10 cellular contexts compared by ENCODE assay signal in genomic region chr2:47075361-47076125, GRCh38.
DNase-seq lines count a peak whose midpoint lies in the region; ATAC-seq, FAIRE-seq and TF ChIP-seq lines count a peak whose summit lies in the region.
"Had no signal": no experiment of that assay in that cellular context is flagged by ENCODE, and none has a peak within 500 bp of the region (broad histone marks: within the 10 kb centered on the region; RNA-seq: fewer than 3 reads in every experiment).

No MANE protein-coding gene starts in this region.

- no peak overlapping the region for H3K4me3 Mint-ChIP-seq in central memory CD8-positive, alpha-beta T cell

- DNase-seq in HepG2 (ENCODE audit: low spot score) (no peak), right lobe of liver (no peak), vagina (ENCODE audit: extremely low spot score in 2 of 2) (no peak), putamen (ENCODE audit: low spot score) (no peak)
- no peak for DNase-seq in central memory CD8-positive, alpha-beta T cell (ENCODE audit: low spot score in 2 of 2)
- DNase-seq: stimulated activated naive CD4-positive, alpha-beta T cell had no signal

- peak overlapping the region; percentile 89 for H3K9ac ChIP-seq in HepG2 (ENCODE audit: insufficient read depth, low read depth, low read length)

- in situ Hi-C loops in HepG2 (cut with HindIII; ENCODE audit: extremely low pct_ligation_motif_present, low pct_unique_long_range_greater_than_20kb), result no loop called here

- no peak overlapping the region for H2AFZ ChIP-seq in HepG2 (ENCODE audit: low read length)

- CTCF ChIA-PET in HepG2 (lab: Yijun Ruan, JAX; ENCODE audit: low intra/inter-chr PET ratio, low total read pairs), result no interaction called here

- H3K27me3 Mint-ChIP-seq in central memory CD8-positive, alpha-beta T cell, result no peaks in the 10 kb centered on the region

- TF ChIP-seq EP300 in HepG2 (IDR thresholded peaks at IDR 0.05; ENCODE audit: low read depth in 2 of 2, low read length in 2 of 2) (no peak), HepG2 (CRISPR knock-in tag; IDR thresholded peaks at IDR 0.05; ENCODE audit: borderline replicate concordance) (no peak)

- no peaks in the 10 kb centered on the region for H4K20me1 ChIP-seq in HepG2 (ENCODE audit: insufficient read depth, low read length)

- H3K27ac ChIP-seq in HepG2 (ENCODE audit: extremely low read length, insufficient read depth, low read length), result peak overlapping the region; percentile 88
- peak overlapping the region in 1 of 3 donors; percentile 57 for H3K27ac ChIP-seq in right lobe of liver
- H3K27ac ChIP-seq in muscle layer of duodenum (ENCODE audit: low read length), result peak overlapping the region; percentile 77
- H3K27ac ChIP-seq in vagina, result peak overlapping the region; percentile 69

- no peak overlapping the region for H3K4me3 ChIP-seq in HepG2 (replicated peaks in 1 of 3; ENCODE audit: insufficient read depth in 1 of 3, low read depth in 2 of 3, low read length in 3 of 3)
- H3K4me3 ChIP-seq in right lobe of liver, result no peak overlapping the region
- H3K4me3 ChIP-seq in muscle layer of duodenum (ENCODE audit: low read depth in 1 of 2, low read length in 2 of 2), result no peak overlapping the region
- no peak overlapping the region for H3K4me3 ChIP-seq in vagina

- H3K9me3 ChIP-seq in HepG2 (ENCODE audit: low read length), result no peaks in the 10 kb centered on the region
- no peaks in the 10 kb centered on the region for H3K9me3 ChIP-seq in right lobe of liver
- no peaks in the 10 kb centered on the region for H3K9me3 ChIP-seq in muscle layer of duodenum (ENCODE audit: control insufficient read depth in 1 of 2, low read length in 2 of 2)
- no peaks in the 10 kb centered on the region for H3K9me3 ChIP-seq in vagina

- no TSS peak for BruUV-seq in HepG2 (replicated peaks; lab: Mats Ljungman, UMichigan)

- TF ChIP-seq RAD21 in HepG2 (CRISPR knock-in tag; IDR thresholded peaks at IDR 0.05), result no peak

- H3K9me3 Mint-ChIP-seq in central memory CD8-positive, alpha-beta T cell, result no peaks in the 10 kb centered on the region

- H3K27me3 ChIP-seq in HepG2 (ENCODE audit: control insufficient read depth in 1 of 2, insufficient read depth in 2 of 2, low read length in 2 of 2) (no peaks in the 10 kb centered on the region), right lobe of liver (no peaks in the 10 kb centered on the region), muscle layer of duodenum (ENCODE audit: low read depth, low read length) (no peaks in the 10 kb centered on the region), vagina (no peaks in the 10 kb centered on the region)

- H3K27ac Mint-ChIP-seq in central memory CD8-positive, alpha-beta T cell (ENCODE audit: low read depth), result peak overlapping the region; percentile 88

- peaks cover 27% of the 10 kb centered on the region for H3K4me1 Mint-ChIP-seq in central memory CD8-positive, alpha-beta T cell

- peaks cover 9% of the 10 kb centered on the region for H3K79me2 ChIP-seq in HepG2 (ENCODE audit: insufficient read depth, low read length)

- intact Hi-C loops in HepG2 (cut with micrococcal nuclease; ENCODE audit: unreplicated experiment), result loop anchor here (5.0 kb wide), 1 partner anchor 42 kb away; no protein-coding TSS in a partner anchor
- intact Hi-C loops in right lobe of liver (cut with DNase I), result no loop called here
- intact Hi-C loops in vagina (cut with DNase I), result no loop called here

- H3K36me3 Mint-ChIP-seq in central memory CD8-positive, alpha-beta T cell (ENCODE audit: insufficient read depth), result peaks cover 20% of the 10 kb centered on the region

- TF ChIP-seq CTCF in HepG2 (CRISPR knock-in tag; IDR thresholded peaks at IDR 0.05) (no peak), right lobe of liver (IDR thresholded peaks at IDR 0.05) (no peak), vagina (IDR thresholded peaks at IDR 0.05) (no peak)

- no peak for FAIRE-seq in HepG2 (lab: Jason Lieb, UNC)

- POLR2A ChIA-PET in HepG2 (lab: Yijun Ruan, JAX), result interaction anchor here (1.0 to 2.4 kb wide), 4 partner anchors 13 to 97 kb away, joined by 3 to 12 read pairs (median 4); no protein-coding TSS in a partner anchor

- peaks cover 87% of the 10 kb centered on the region for H3K4me1 ChIP-seq in HepG2 (ENCODE audit: insufficient read depth, low read length)
- peaks cover 0 to 47% (median 11%) of the 10 kb centered on the region in 4 donors for H3K4me1 ChIP-seq in right lobe of liver
- peaks cover 43 to 54% of the 10 kb centered on the region in 2 donors for H3K4me1 ChIP-seq in muscle layer of duodenum (ENCODE audit: control insufficient read depth in 1 of 2, insufficient read depth in 2 of 2, low read length in 2 of 2)
- peaks cover 74% of the 10 kb centered on the region for H3K4me1 ChIP-seq in vagina

- TF ChIP-seq POLR2A in HepG2 (IDR thresholded peaks at IDR 0.05; ENCODE audit: insufficient read depth in 1 of 2, low read depth in 2 of 2, low read length in 2 of 2) (no peak), right lobe of liver (IDR thresholded peaks at IDR 0.05) (no peak), vagina (IDR thresholded peaks at IDR 0.05) (no peak)

- H3K36me3 ChIP-seq in HepG2 (replicated peaks in 1 of 2; ENCODE audit: control insufficient read depth in 1 of 2, insufficient read depth in 2 of 2, low read length in 2 of 2), result no peaks in the 10 kb centered on the region; a peak in 1 of 5 replicates
- H3K36me3 ChIP-seq in right lobe of liver, result no peaks in the 10 kb centered on the region
- H3K36me3 ChIP-seq in muscle layer of duodenum (ENCODE audit: control insufficient read depth in 1 of 2, insufficient read depth in 2 of 2, low read length in 2 of 2), result peaks cover 0 to 5% of the 10 kb centered on the region in 2 donors
- H3K36me3 ChIP-seq in vagina, result no peaks in the 10 kb centered on the region

- ATAC-seq in HepG2 (no peak), right lobe of liver (no peak), HG03097 (IDR thresholded peaks at IDR 0.05; ENCODE audit: low FRiP score, unreplicated experiment) (no peak), HG02610 (IDR thresholded peaks at IDR 0.05; ENCODE audit: unreplicated experiment) (no peak)
- ATAC-seq in central memory CD8-positive, alpha-beta T cell (replicated peaks; ENCODE audit: extremely low read depth, poor library complexity, severe bottlenecking), result no peak
- ATAC-seq: activated CD4-positive, CD25-positive, alpha-beta regulatory T cell treated with anti-CD3 and anti-CD28 coated beads, Interleukin-2, amount 50 U/mL, for 24 hours had no signal

- no peak overlapping the region for H3K4me2 ChIP-seq in HepG2 (ENCODE audit: low read depth, low read length)

- WGBS in HepG2 (ENCODE audit: low lambda C conversion rate), result 84% methylated on average over 5 of the region's 6 CpGs
- 86% methylated on average over 1 of the region's 6 CpGs for WGBS in right lobe of liver (ENCODE audit: insufficient coverage, low coverage, low lambda C conversion rate, missing lambda C conversion rate)

TF ChIP-seq in HepG2, 621 proteins besides CTCF, POLR2A, EP300 and RAD21:
- TF ChIP-seq ADNP (CRISPR knock-in tag; IDR thresholded peaks at IDR 0.05) (no peak), ZNF878 (CRISPR knock-in tag; IDR thresholded peaks at IDR 0.05) (no peak), DNMT3B (CRISPR knock-in tag; conservative IDR thresholded peaks at IDR 0.05) (no peak), ZKSCAN1 (IDR thresholded peaks at IDR 0.05; ENCODE audit: low read length) (no peak), JARID2 (CRISPR knock-in tag; IDR thresholded peaks at IDR 0.05; ENCODE audit: insufficient replicate concordance) (no peak), RFX5 (IDR thresholded peaks at IDR 0.05; ENCODE audit: low read depth, low read length) (no peak), CBX5 (CRISPR knock-in tag; IDR thresholded peaks at IDR 0.05; ENCODE audit: borderline replicate concordance) (no peak), TEF (CRISPR knock-in tag; IDR thresholded peaks at IDR 0.05) (no peak), RARG (CRISPR knock-in tag; IDR thresholded peaks at IDR 0.05; ENCODE audit: low read depth) (no peak), MAZ (IDR thresholded peaks at IDR 0.05; ENCODE audit: borderline replicate concordance, low read depth, low read length) (no peak), MAZ (CRISPR knock-in tag; IDR thresholded peaks at IDR 0.05; ENCODE audit: low read depth) (no peak), ZNF572 (CRISPR knock-in tag; IDR thresholded peaks at IDR 0.05) (no peak), SP140L (CRISPR knock-in tag; IDR thresholded peaks at IDR 0.05; ENCODE audit: borderline replicate concordance) (no peak)
